Comparison of ENCODE assay signal across 1 cellular context in genomic region chr1:117638759-117639158, GRCh38.
TF ChIP-seq lines count a peak whose summit lies in the region.

No MANE protein-coding gene starts in this region.

TF ChIP-seq in HepG2, 621 proteins besides CTCF, POLR2A, EP300 and RAD21 (continued from another document):
- TF ChIP-seq ZNF609 (CRISPR knock-in tag; IDR thresholded peaks at IDR 0.05; ENCODE audit: borderline replicate concordance) (no peak), SP1 (IDR thresholded peaks at IDR 0.05) (no peak), SP1 (CRISPR knock-in tag; IDR thresholded peaks at IDR 0.05) (no peak), CCAR2 (optimal IDR thresholded peaks at IDR 0.05; ENCODE audit: low read depth, low read length) (no peak), KDM2A (CRISPR knock-in tag; IDR thresholded peaks at IDR 0.05; ENCODE audit: borderline replicate concordance, low read depth) (no peak), ZNF263 (CRISPR knock-in tag; IDR thresholded peaks at IDR 0.05) (no peak), RFXAP (CRISPR knock-in tag; IDR thresholded peaks at IDR 0.05; ENCODE audit: borderline replicate concordance) (no peak), ZNF773 (CRISPR knock-in tag; IDR thresholded peaks at IDR 0.05; ENCODE audit: borderline replicate concordance) (no peak), ZFP41 (CRISPR knock-in tag; IDR thresholded peaks at IDR 0.05; ENCODE audit: borderline replicate concordance) (no peak), ZNF740 (CRISPR knock-in tag; IDR thresholded peaks at IDR 0.05) (no peak), SIN3A (IDR thresholded peaks at IDR 0.05; ENCODE audit: borderline replicate concordance, low read depth, low read length) (no peak), ZNF281 (CRISPR knock-in tag; IDR thresholded peaks at IDR 0.05; ENCODE audit: borderline replicate concordance) (no peak), CENPBD1 (CRISPR knock-in tag; IDR thresholded peaks at IDR 0.05; ENCODE audit: borderline replicate concordance, low read depth) (no peak)
